ENCODE assay signal across 22 cellular contexts in the genomic region with DNA sequence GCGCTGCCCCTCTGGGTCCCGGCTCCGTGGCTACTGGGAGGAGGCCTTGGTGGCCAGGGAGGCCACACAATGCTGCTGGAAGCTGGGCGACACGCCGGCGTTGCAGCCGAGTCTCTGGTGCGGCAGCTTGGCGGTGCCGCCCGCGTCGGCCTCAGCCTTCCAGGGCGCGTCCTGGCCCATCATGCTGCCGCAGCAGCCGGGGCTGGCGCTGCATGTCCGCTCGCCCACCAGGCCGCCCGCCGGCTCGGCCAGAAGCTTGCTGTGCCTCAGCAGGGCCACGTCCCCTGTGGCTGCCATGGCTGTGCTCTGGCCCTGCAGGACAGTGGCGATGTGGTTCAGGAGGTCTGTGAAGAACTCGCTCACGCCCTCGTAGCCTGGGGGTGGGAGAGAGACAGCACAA. TPM values are rescaled to one million over a fixed set of nuclear protein-coding genes. Genes with fewer than 3 reads are reported as not detected.
"Had no signal": no experiment of that assay in that cellular context is flagged by ENCODE, and none has a peak within 500 bp of the region (broad histone marks: within the 10 kb centered on the region; RNA-seq: fewer than 3 reads in every experiment).

No MANE protein-coding gene starts in this region.

- H3K27ac ChIP-seq: SJSA1, SK-N-MC had no signal

- DNase-seq: KBM-7, NCI-H1092, NCI-H1105 treated with DMSO at 0.1 percent for 48 hours, NCI-H1417 treated with DMSO at 0.1 percent for 48 hours, NCI-H146, NCI-H187, NCI-H2029, NCI-H2081 treated with DMSO at 0.1 percent for 48 hours, NCI-H2171, NCI-H226, NCI-H446, NCI-H510A, NCI-H524 treated with DMSO at 0.1 percent for 48 hours, NCI-H69, NCI-H774, RPMI8226, SIG-M5 had no signal

- H3K4me3 ChIP-seq: SJSA1, SK-N-MC had no signal

- H3K27me3 ChIP-seq: SJSA1 had no signal

- H3K9me3 ChIP-seq: SJSA1 had no signal

RNA-seq across cellular contexts. Expression of a gene that starts 18.6 kb away (rescaled TPM):
- total RNA-seq: HT-29, LHCN-M2, Right ventricle myocardium superior, SJSA1 had no signal
